In genomic region chr13:51154029-51154555, GRCh38 we compare ENCODE assay signal across 1 cellular context.
TF ChIP-seq lines count a peak whose summit lies in the region.

No MANE protein-coding gene starts in this region.

TF ChIP-seq in GM23338, 12 proteins besides CTCF, POLR2A, EP300 and RAD21 (continued from another document):
- no peak for TF ChIP-seq ZNF462 (CRISPR knock-in tag; IDR thresholded peaks at IDR 0.05)
- no peak for TF ChIP-seq ZNF331 (CRISPR knock-in tag; IDR thresholded peaks at IDR 0.05; ENCODE audit: low read depth)
- TF ChIP-seq ETS1 (IDR thresholded peaks at IDR 0.05), result no peak
- no peak for TF ChIP-seq STAT1 (IDR thresholded peaks at IDR 0.05; ENCODE audit: unreplicated experiment)
- TF ChIP-seq, protein P1, sequence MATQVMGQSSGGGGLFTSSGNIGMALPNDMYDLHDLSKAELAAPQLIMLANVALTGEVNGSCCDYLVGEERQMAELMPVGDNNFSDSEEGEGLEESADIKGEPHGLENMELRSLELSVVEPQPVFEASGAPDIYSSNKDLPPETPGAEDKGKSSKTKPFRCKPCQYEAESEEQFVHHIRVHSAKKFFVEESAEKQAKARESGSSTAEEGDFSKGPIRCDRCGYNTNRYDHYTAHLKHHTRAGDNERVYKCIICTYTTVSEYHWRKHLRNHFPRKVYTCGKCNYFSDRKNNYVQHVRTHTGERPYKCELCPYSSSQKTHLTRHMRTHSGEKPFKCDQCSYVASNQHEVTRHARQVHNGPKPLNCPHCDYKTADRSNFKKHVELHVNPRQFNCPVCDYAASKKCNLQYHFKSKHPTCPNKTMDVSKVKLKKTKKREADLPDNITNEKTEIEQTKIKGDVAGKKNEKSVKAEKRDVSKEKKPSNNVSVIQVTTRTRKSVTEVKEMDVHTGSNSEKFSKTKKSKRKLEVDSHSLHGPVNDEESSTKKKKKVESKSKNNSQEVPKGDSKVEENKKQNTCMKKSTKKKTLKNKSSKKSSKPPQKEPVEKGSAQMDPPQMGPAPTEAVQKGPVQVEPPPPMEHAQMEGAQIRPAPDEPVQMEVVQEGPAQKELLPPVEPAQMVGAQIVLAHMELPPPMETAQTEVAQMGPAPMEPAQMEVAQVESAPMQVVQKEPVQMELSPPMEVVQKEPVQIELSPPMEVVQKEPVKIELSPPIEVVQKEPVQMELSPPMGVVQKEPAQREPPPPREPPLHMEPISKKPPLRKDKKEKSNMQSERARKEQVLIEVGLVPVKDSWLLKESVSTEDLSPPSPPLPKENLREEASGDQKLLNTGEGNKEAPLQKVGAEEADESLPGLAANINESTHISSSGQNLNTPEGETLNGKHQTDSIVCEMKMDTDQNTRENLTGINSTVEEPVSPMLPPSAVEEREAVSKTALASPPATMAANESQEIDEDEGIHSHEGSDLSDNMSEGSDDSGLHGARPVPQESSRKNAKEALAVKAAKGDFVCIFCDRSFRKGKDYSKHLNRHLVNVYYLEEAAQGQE (IDR thresholded peaks at IDR 0.05; ENCODE audit: unreplicated experiment), result no peak
- no peak for TF ChIP-seq CREB1 (CRISPR knock-in tag; IDR thresholded peaks at IDR 0.05; ENCODE audit: low read depth)
TF ChIP-seq in GM23338: peak in this region for 0.
